Comparison of ENCODE assay signal across 21 cellular contexts in the genomic region with DNA sequence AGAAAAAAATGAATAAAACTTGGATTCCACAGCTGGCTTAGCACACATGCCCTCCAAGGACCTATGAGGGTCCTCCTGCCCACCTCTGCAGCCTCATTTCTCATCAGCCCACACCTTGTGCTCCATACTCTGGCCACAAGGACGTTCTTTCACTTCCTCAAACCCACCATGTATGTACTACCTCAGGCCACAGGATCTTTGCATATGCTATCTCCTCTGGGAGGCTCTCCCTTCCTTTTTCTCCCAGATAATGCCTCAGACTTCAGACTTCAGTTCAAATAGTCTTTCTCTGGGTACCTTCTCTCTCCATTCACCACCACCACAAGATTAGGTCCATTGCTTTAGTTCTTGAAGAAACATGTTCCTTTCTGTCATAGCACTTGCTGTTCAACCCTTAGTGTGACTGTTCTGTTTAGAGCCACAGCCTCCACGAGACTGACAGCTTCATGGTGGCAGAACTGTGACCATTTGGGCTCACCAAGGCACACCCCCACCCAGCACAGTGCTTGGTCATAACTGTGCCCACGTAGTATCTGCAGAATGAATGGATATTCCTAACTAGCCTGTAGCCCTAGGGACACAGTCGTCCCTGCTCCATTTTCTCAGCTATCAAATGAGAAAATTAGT.
"Had no signal": no experiment of that assay in that cellular context is flagged by ENCODE, and none has a peak within 500 bp of the region (broad histone marks: within the 10 kb centered on the region; RNA-seq: fewer than 3 reads in every experiment).

No MANE protein-coding gene starts in this region.

- H3K4me3 ChIP-seq: breast epithelium, esophagus squamous epithelium, left ventricle myocardium inferior, skin epidermis, transverse colon had no signal

- H3K9me3 ChIP-seq: breast epithelium, esophagus squamous epithelium, left ventricle myocardium inferior, transverse colon had no signal

- H3K36me3 ChIP-seq: breast epithelium, esophagus squamous epithelium, left ventricle myocardium inferior, transverse colon had no signal

- H3K27me3 ChIP-seq: breast epithelium had no signal

- H3K27ac ChIP-seq: breast epithelium, esophagus squamous epithelium, left ventricle myocardium inferior, skin epidermis, transverse colon had no signal

- DNase-seq: activated CD4-positive, alpha-beta T cell treated with anti-CD3 and anti-CD28 coated beads, Interleukin-2, amount 10 ng/mL, durations not matched to agents 7 days and 5 days; activated CD8-positive, alpha-beta memory T cell treated with anti-CD3 and anti-CD28 coated beads, Interleukin-2, amount 50 U/mL, for 48 hours; activated naive CD4-positive, alpha-beta T cell treated with Interleukin-2 at 50 U/mL for 16 hours; activated naive CD8-positive, alpha-beta T cell treated with anti-CD3 and anti-CD28 coated beads, Interleukin-2, amount 50 U/mL, for 24 hours; aorta; cerebellar nuclear complex; effector CD8-positive, alpha-beta T cell; esophagus squamous epithelium; glutamatergic neuron; hypothalamus; left ventricle myocardium inferior; nucleus accumbens; right cardiac atrium; stimulated activated CD4-positive, alpha-beta T cell treated with anti-CD3 and anti-CD28 coated beads, Interleukin-15, amount 100 ng/mL, for 24 hours; stimulated activated CD4-positive, alpha-beta T cell treated with anti-CD3 and anti-CD28 coated beads, Interleukin-4, amount 100 ng/mL, for 1 hour; stimulated activated naive CD4-positive, alpha-beta T cell treated with Interleukin-2 at 50 U/mL for 16 hours; substantia nigra; transverse colon had no signal

- ATAC-seq: activated naive CD8-positive, alpha-beta T cell treated with anti-CD3 and anti-CD28 coated beads, Interleukin-2, amount 50 U/mL, for 24 hours; natural killer cell treated with Interleukin-12 subunit alpha and Interleukin-12 subunit beta and Interleukin-15 and Interleukin-18, amount 100 ng/mL, for 72 hours; right cardiac atrium had no signal

- H3K4me1 ChIP-seq: breast epithelium, esophagus squamous epithelium, left ventricle myocardium inferior, transverse colon had no signal
